In genomic region chr2:20635698-20636584, GRCh38 we compare ENCODE assay signal across 8 cellular contexts. TPM values are rescaled to one million over a fixed set of nuclear protein-coding genes. Genes with fewer than 3 reads are reported as not detected.
DNase-seq lines count a peak whose midpoint lies in the region; ATAC-seq and TF ChIP-seq lines count a peak whose summit lies in the region.

No MANE protein-coding gene starts in this region.

- no peak for TF ChIP-seq POLR2A in sigmoid colon (IDR thresholded peaks at IDR 0.05)

- TF ChIP-seq CTCF in brain (conservative IDR thresholded peaks at IDR 0.05) (peak; percentile 99), sigmoid colon (IDR thresholded peaks at IDR 0.05) (peak; percentile 92 to 98 (median 96))

- intact Hi-C loops in sigmoid colon (cut with DNase I), result loop anchor here (1.0 to 5.0 kb wide), 4 partner anchors 18 to 192 kb away; no protein-coding TSS in a partner anchor

- TF ChIP-seq EP300 in sigmoid colon (IDR thresholded peaks at IDR 0.05), result no peak

- no peaks in the 10 kb centered on the region for H3K27me3 Mint-ChIP-seq in brain

- H3K4me1 ChIP-seq in iPS-20b (ENCODE audit: insufficient read depth, low read length) (peaks cover 5% of the 10 kb centered on the region; the same call in 1 of the 2 replicates), sigmoid colon (peaks cover 0 to 83% (median 73%) of the 10 kb centered on the region in 4 donors)

- H3K9ac ChIP-seq in SK-N-MC (ENCODE audit: insufficient read length) (peak overlapping the region; percentile 16), iPS-20b (ENCODE audit: low read depth, low read length) (peak overlapping the region; percentile 62; the same call in 1 of the 2 replicates)

- peaks cover 35% of the 10 kb centered on the region for H3K4me1 Mint-ChIP-seq in brain

- H3K9me3 Mint-ChIP-seq in brain, result no peaks in the 10 kb centered on the region

- H3K27me3 ChIP-seq in iPS-20b (ENCODE audit: insufficient read depth, low read length), result no peaks in the 10 kb centered on the region
- H3K27me3 ChIP-seq in sigmoid colon, result no peaks in the 10 kb centered on the region

- H3K4me3 ChIP-seq in SK-N-MC (peak overlapping the region; percentile 35; the same call in 1 of the 2 replicates), iPS-20b (ENCODE audit: low read length) (no peak overlapping the region), sigmoid colon (peak overlapping the region in 2 of 4 donors; percentile 4 to 18)

- H3K36me3 Mint-ChIP-seq in brain, result peaks cover 5% of the 10 kb centered on the region

- 36 to 47% methylated on average over 32 of the region's 32 CpGs for WGBS in sigmoid colon, 2 donors

- ATAC-seq in GM21717 (IDR thresholded peaks at IDR 0.05; ENCODE audit: unreplicated experiment), result peak; percentile 68

- H3K36me3 ChIP-seq in SK-N-MC (ENCODE audit: insufficient read depth, low read length), result no peaks in the 10 kb centered on the region
- H3K36me3 ChIP-seq in iPS-20b (ENCODE audit: insufficient read depth, low read depth, low read length), result no peaks in the 10 kb centered on the region
- H3K36me3 ChIP-seq in sigmoid colon, result peaks cover 0 to 15% (median 9%) of the 10 kb centered on the region in 4 donors

- H3K27ac Mint-ChIP-seq in brain, result peak overlapping the region; percentile 81 to 97 (median 94)

- peak overlapping the region in 4 of 5 experiments; percentile 21 to 72 (median 54) for H3K4me3 Mint-ChIP-seq in brain

- 0 out of 2 replicates have a peak overlapping the region, but pooled peaks have one; percentile 5 for H3K27ac ChIP-seq in SK-N-MC
- no peak overlapping the region for H3K27ac ChIP-seq in iPS-20b (ENCODE audit: low read length)
- H3K27ac ChIP-seq in sigmoid colon, result peak overlapping the region; percentile 92 to 97 (median 94)

- H3K9me3 ChIP-seq in SK-N-MC (ENCODE audit: low read depth, low read length) (no peaks in the 10 kb centered on the region), iPS-20b (ENCODE audit: insufficient read depth, low read depth, low read length) (no peaks in the 10 kb centered on the region), sigmoid colon (no peaks in the 10 kb centered on the region)

- DNase-seq in EL, result peak; percentile 73
- peak; percentile 54 for DNase-seq in LHCN-M2 (ENCODE audit: low read depth)
- no peak for DNase-seq in SK-N-MC (ENCODE audit: low read depth, low spot score)
- peak; percentile 95 for DNase-seq in sigmoid colon
- DNase-seq in activated gamma-delta T cell (lab: John Stamatoyannopoulos, UW), result no peak

RNA-seq across cellular contexts. Expression of gene HS1BP3, which starts 15.0 kb away (rescaled TPM):
- total RNA-seq in LHCN-M2 (2014; rRNA removed) (24.6 and 34.2 TPM in 2 replicates), sigmoid colon (10 to 100 TPM; 32.3 to 54.6 (median 41.8) TPM)
- 25.0 TPM for polyA plus RNA-seq in LHCN-M2 (2012)
- polyA plus RNA-seq in brain (ENCODE audit: insufficient read depth, low read depth, low replicate concordance) (46.7 TPM), sigmoid colon (10 to 100 TPM; 25.2 to 36.3 (median 25.3) TPM)

RNA-seq across cellular contexts. Expression of gene GDF7, which starts 31.0 kb away (rescaled TPM):
- total RNA-seq in LHCN-M2 (2014; rRNA removed), result not detected in 2 replicates
- polyA plus RNA-seq in LHCN-M2 (2012), result 0.04 TPM
- polyA plus RNA-seq in brain (ENCODE audit: insufficient read depth, low read depth, low replicate concordance), result 0.10 TPM
- total RNA-seq in sigmoid colon, result 1 to 10 TPM in 1 of 4 donors, under 1 TPM in 3; 0.49 to 1.6 (median 0.77) TPM
- polyA plus RNA-seq in sigmoid colon, result under 1 TPM; under 0.01 to 0.60 (median under 0.01) TPM

Comparison
In these comparisons a context has a peak if more than half of its experiments do, and no peak if none do; other contexts are left out.
1. DNase-seq: peak in EL (single experiment), LHCN-M2 (single experiment) and sigmoid colon (single experiment); none in SK-N-MC (single experiment) and activated gamma-delta T cell (single experiment).